8 cellular contexts compared by ENCODE assay signal in genomic region chr5:144467795-144468194, GRCh38.
A peak's percentile ranks its signal among the peaks of the same experiment; 100 is the strongest.
DNase-seq lines count a peak whose midpoint lies in the region; ATAC-seq, FAIRE-seq and TF ChIP-seq lines count a peak whose summit lies in the region.

No MANE protein-coding gene starts in this region.

- no TSS peak for BruUV-seq in PC-3 (replicated peaks; lab: Mats Ljungman, UMichigan)

- peak; percentile 47 for FAIRE-seq in A204.1 (lab: Jason Lieb, UNC)

- DNase-seq in H7 (peak; percentile 28), PC-3 (peak; percentile 36), fibroblast of villous mesenchyme (ENCODE audit: low read depth) (peak; percentile 54), stromal cell of bone marrow (ENCODE audit: low read depth) (peak; percentile 46), NK-92 (lab: John Stamatoyannopoulos, UW; ENCODE audit: unreplicated experiment) (no peak)
- no peak for DNase-seq in stimulated activated CD4-positive, alpha-beta T cell treated with anti-CD3 and anti-CD28 coated beads, Interleukin-2, amount 100 ng/mL, for 48 hours

- CTCF ChIA-PET in PC-3 (lab: Charles Lee): interaction anchor here (0.5 kb wide), 1 partner anchor 251 kb away, joined by 3 read pairs; no protein-coding TSS in a partner anchor

- H3K9me2 ChIP-seq in PC-3 (replicated peaks; ENCODE audit: low read length): no peaks in the 10 kb centered on the region

- no peaks in the 10 kb centered on the region for H3K4me1 ChIP-seq in PC-3 (ENCODE audit: insufficient read depth, low read length)

- H2AFZ ChIP-seq in PC-3 (ENCODE audit: low read length): no peak overlapping the region

- H4K20me1 ChIP-seq in PC-3 (ENCODE audit: low read length): no peaks in the 10 kb centered on the region

- peak; percentile 49; the same call in 1 of the 2 replicates for TF ChIP-seq CTCF in PC-3 (conservative IDR thresholded peaks at IDR 0.05; ENCODE audit: low read depth, low read length)
- peak; percentile 70 for TF ChIP-seq CTCF in fibroblast of villous mesenchyme (IDR thresholded peaks at IDR 0.05; ENCODE audit: insufficient read depth, low read depth, low read length)

- H3K4me3 ChIP-seq in H7 (ENCODE audit: insufficient read depth, low read depth, low read length) (no peak overlapping the region), PC-3 (ENCODE audit: low read length) (no peak overlapping the region), fibroblast of villous mesenchyme (ENCODE audit: low read depth, low read length) (no peak overlapping the region)

- POLR2A ChIA-PET in PC-3 (lab: Charles Lee; ENCODE audit: unreplicated experiment): no interaction called here

- no peaks in the 10 kb centered on the region for H3K36me3 ChIP-seq in H7 (replicated peaks; ENCODE audit: control insufficient read depth, insufficient read depth, low read length)
- H3K36me3 ChIP-seq in PC-3 (ENCODE audit: low read depth, low read length): no peaks in the 10 kb centered on the region

- no peak overlapping the region for H3K9ac ChIP-seq in PC-3 (ENCODE audit: low read length)

- no peaks in the 10 kb centered on the region for H3K79me2 ChIP-seq in PC-3 (ENCODE audit: low read length)

- H3K27ac ChIP-seq in PC-3 (ENCODE audit: low read length): no peak overlapping the region

- no peak overlapping the region for H3K4me2 ChIP-seq in PC-3 (ENCODE audit: low read length)

- no peaks in the 10 kb centered on the region for H3F3A ChIP-seq in PC-3 (ENCODE audit: low read length, unreplicated experiment)

- H3K9me3 ChIP-seq in PC-3 (ENCODE audit: low read length): no peaks in the 10 kb centered on the region

- ATAC-seq in PC-3 (no peak), HG03196 (IDR thresholded peaks at IDR 0.05; ENCODE audit: unreplicated experiment) (no peak)

- no peaks in the 10 kb centered on the region for H3K27me3 ChIP-seq in H7 (ENCODE audit: control insufficient read depth, insufficient read depth, low read length)
- H3K27me3 ChIP-seq in PC-3 (ENCODE audit: low read length): no peaks in the 10 kb centered on the region

- intact Hi-C loops in PC-3 (cut with micrococcal nuclease): no loop called here

Comparison
In these comparisons a context has a peak if more than half of its experiments do, and no peak if none do; other contexts are left out.
1. DNase-seq: peak in H7 (single experiment), PC-3 (single experiment), fibroblast of villous mesenchyme (single experiment) and stromal cell of bone marrow (single experiment); none in NK-92 (single experiment) and stimulated activated CD4-positive, alpha-beta T cell treated with anti-CD3 and anti-CD28 coated beads, Interleukin-2, amount 100 ng/mL, for 48 hours (0 of 2).